ENCODE assay signal across 24 cellular contexts in genomic region chr20:2285618-2286017, GRCh38. TPM values are rescaled to one million over a fixed set of nuclear protein-coding genes. Genes with fewer than 3 reads are reported as not detected.
"Had no signal": no experiment of that assay in that cellular context is flagged by ENCODE, and none has a peak within 500 bp of the region (broad histone marks: within the 10 kb centered on the region; RNA-seq: fewer than 3 reads in every experiment).

No MANE protein-coding gene starts in this region.

- H3K27ac Mint-ChIP-seq: activated CD4-positive, alpha-beta T cell treated with anti-CD3 and anti-CD28 coated beads, Interleukin-2, amount 10 ng/mL, durations not matched to agents 24 days and 14 days; activated CD8-positive, alpha-beta T cell treated with anti-CD3 and anti-CD28 coated beads for 36 hours; activated naive CD8-positive, alpha-beta T cell treated with anti-CD3 and anti-CD28 coated beads for 36 hours; activated T-helper 17 cell treated with anti-CD3 and anti-CD28 coated beads, Interleukin-2, amount 50 U/mL, for 72 hours; immature natural killer cell; stimulated activated memory B cell treated with anti-CD40 and anti-IgM and Interleukin-4, amounts not matched to agents 10 μg/mL and 1 μg/mL and 100 μg/mL, for 72 hours; type B pancreatic cell had no signal

- ATAC-seq: activated CD8-positive, alpha-beta T cell treated with anti-CD3 and anti-CD28 coated beads for 36 hours; activated T-helper 17 cell treated with anti-CD3 and anti-CD28 coated beads, Interleukin-2, amount 50 U/mL, for 72 hours; gastrocnemius medialis; heart left ventricle; left cardiac atrium; lower lobe of right lung; stimulated activated memory B cell treated with anti-CD40 and anti-IgM and Interleukin-4, amounts not matched to agents 10 μg/mL and 1 μg/mL and 100 μg/mL, for 72 hours had no signal

- H3K4me1 ChIP-seq: gastrocnemius medialis, sigmoid colon, testis had no signal

- H3K36me3 Mint-ChIP-seq: activated naive CD8-positive, alpha-beta T cell treated with anti-CD3 and anti-CD28 coated beads for 36 hours; immature natural killer cell; stimulated activated memory B cell treated with anti-CD40 and anti-IgM and Interleukin-4, amounts not matched to agents 10 μg/mL and 1 μg/mL and 100 μg/mL, for 72 hours; type B pancreatic cell had no signal

- H3K4me1 Mint-ChIP-seq: activated CD4-positive, alpha-beta T cell treated with anti-CD3 and anti-CD28 coated beads, Interleukin-2, amount 10 ng/mL, durations not matched to agents 24 days and 14 days; activated naive CD8-positive, alpha-beta T cell treated with anti-CD3 and anti-CD28 coated beads for 36 hours; activated T-helper 17 cell treated with anti-CD3 and anti-CD28 coated beads, Interleukin-2, amount 50 U/mL, for 72 hours; immature natural killer cell had no signal

- H3K27me3 Mint-ChIP-seq: activated naive CD8-positive, alpha-beta T cell treated with anti-CD3 and anti-CD28 coated beads for 36 hours; stimulated activated memory B cell treated with anti-CD40 and anti-IgM and Interleukin-4, amounts not matched to agents 10 μg/mL and 1 μg/mL and 100 μg/mL, for 72 hours had no signal

- H3K4me3 Mint-ChIP-seq: activated CD4-positive, alpha-beta T cell treated with anti-CD3 and anti-CD28 coated beads, Interleukin-2, amount 10 ng/mL, durations not matched to agents 24 days and 14 days; activated CD8-positive, alpha-beta T cell treated with anti-CD3 and anti-CD28 coated beads for 36 hours; activated naive CD8-positive, alpha-beta T cell treated with anti-CD3 and anti-CD28 coated beads for 36 hours; activated T-helper 17 cell treated with anti-CD3 and anti-CD28 coated beads, Interleukin-2, amount 50 U/mL, for 72 hours; immature natural killer cell; nephron; stimulated activated memory B cell treated with anti-CD40 and anti-IgM and Interleukin-4, amounts not matched to agents 10 μg/mL and 1 μg/mL and 100 μg/mL, for 72 hours; type B pancreatic cell had no signal

- H3K9me3 Mint-ChIP-seq: activated CD4-positive, alpha-beta T cell treated with anti-CD3 and anti-CD28 coated beads, Interleukin-2, amount 10 ng/mL, durations not matched to agents 24 days and 14 days; activated CD8-positive, alpha-beta T cell treated with anti-CD3 and anti-CD28 coated beads for 36 hours; activated T-helper 17 cell treated with anti-CD3 and anti-CD28 coated beads, Interleukin-2, amount 50 U/mL, for 72 hours; immature natural killer cell; type B pancreatic cell had no signal

- H3K9me3 ChIP-seq: gastrocnemius medialis, lower lobe of right lung, sigmoid colon, spleen, testis had no signal

- DNase-seq: activated CD4-positive, alpha-beta T cell treated with anti-CD3 and anti-CD28 coated beads, Interleukin-2, amount 10 ng/mL, durations not matched to agents 24 days and 14 days; activated CD8-positive, alpha-beta T cell treated with anti-CD3 and anti-CD28 coated beads for 36 hours; activated naive CD4-positive, alpha-beta T cell; activated naive CD8-positive, alpha-beta T cell treated with anti-CD3 and anti-CD28 coated beads for 36 hours; activated T-cell treated with anti-CD3 and anti-CD28 coated beads, Interleukin-2, amount 50 U/mL, for 1 hour; amniotic stem cell; dermis blood vessel endothelial cell; gastrocnemius medialis; heart left ventricle; immature natural killer cell; left cardiac atrium; lower lobe of right lung; sigmoid colon; spleen; stimulated activated CD4-positive, alpha-beta T cell treated with anti-CD3 and anti-CD28 coated beads, Interleukin-4, amount 100 ng/mL, for 4 hours; T-helper 9 cell; testis had no signal

- H3K27ac ChIP-seq: cardiac muscle cell, gastrocnemius medialis, heart left ventricle, lower lobe of right lung, sigmoid colon, testis had no signal

- H3K4me3 ChIP-seq: cardiac muscle cell, gastrocnemius medialis, heart left ventricle, lower lobe of right lung, sigmoid colon, spleen, testis had no signal

- H3K36me3 ChIP-seq: cardiac muscle cell, gastrocnemius medialis, heart left ventricle, lower lobe of right lung, sigmoid colon, spleen had no signal

- H3K27me3 ChIP-seq: cardiac muscle cell, gastrocnemius medialis, heart left ventricle, spleen, testis had no signal

RNA-seq across cellular contexts. Expression of gene TGM3, which starts 10.2 kb away (rescaled TPM):
- total RNA-seq: activated CD4-positive, alpha-beta T cell treated with anti-CD3 and anti-CD28 coated beads, Interleukin-2, amount 10 ng/mL, durations not matched to agents 24 days and 14 days; activated CD8-positive, alpha-beta T cell treated with anti-CD3 and anti-CD28 coated beads for 36 hours; activated naive CD8-positive, alpha-beta T cell treated with anti-CD3 and anti-CD28 coated beads for 36 hours; cardiac muscle cell; chondrocyte; dermis blood vessel endothelial cell; epithelial cell of proximal tubule; gastrocnemius medialis; heart left ventricle; left cardiac atrium; sigmoid colon had no signal
- polyA plus RNA-seq: cardiac muscle cell, immature natural killer cell had no signal
